In genomic region chr9:8428389-8428788, GRCh38 we compare ENCODE assay signal across 12 cellular contexts.
"Had no signal": no experiment of that assay in that cellular context is flagged by ENCODE, and none has a peak within 500 bp of the region (broad histone marks: within the 10 kb centered on the region; RNA-seq: fewer than 3 reads in every experiment).

No MANE protein-coding gene starts in this region.

- H3K36me3 ChIP-seq: esophagus muscularis mucosa, pancreas, tibial artery had no signal

- H3K4me3 ChIP-seq: cardiac muscle cell, esophagus muscularis mucosa, lung, pancreas, SJCRH30, tibial artery had no signal

- ATAC-seq: left colon, pancreas, sciatic nerve had no signal

- H3K9me3 Mint-ChIP-seq: activated B cell treated with CpG ODN at 0.5 μM for 24 hours had no signal

- H3K27ac ChIP-seq: cardiac muscle cell, esophagus muscularis mucosa, pancreas, SJCRH30, tibial artery had no signal

- H3K27ac Mint-ChIP-seq: activated B cell treated with CpG ODN at 0.5 μM for 24 hours had no signal

- H3K27me3 ChIP-seq: cardiac muscle cell, esophagus muscularis mucosa, pancreas, SJCRH30, tibial artery had no signal

- H3K9me3 ChIP-seq: esophagus muscularis mucosa, pancreas, SJCRH30, tibial artery had no signal

- H3K4me1 ChIP-seq: esophagus muscularis mucosa, pancreas, SJCRH30, tibial artery had no signal

- DNase-seq: activated B cell treated with CpG ODN at 0.5 μM for 24 hours; activated CD4-positive, alpha-beta T cell treated with anti-CD3 and anti-CD28 coated beads, Interleukin-2, amount 50 U/mL, for 4 hours; activated effector memory CD4-positive, alpha-beta T cell treated with anti-CD3 and anti-CD28 coated beads, Interleukin-2, amount 50 U/mL, for 16 hours; left colon; midbrain; pancreas; SJCRH30; tibial artery had no signal

- H3K4me3 Mint-ChIP-seq: activated B cell treated with CpG ODN at 0.5 μM for 24 hours had no signal

- H3K27me3 Mint-ChIP-seq: activated B cell treated with CpG ODN at 0.5 μM for 24 hours had no signal
